9 cellular contexts compared by ENCODE assay signal in genomic region chr4:25439913-25440477, GRCh38.
DNase-seq lines count a peak whose midpoint lies in the region; ATAC-seq and TF ChIP-seq lines count a peak whose summit lies in the region.
"Had no signal": no experiment of that assay in that cellular context is flagged by ENCODE, and none has a peak within 500 bp of the region (broad histone marks: within the 10 kb centered on the region; RNA-seq: fewer than 3 reads in every experiment).

No MANE protein-coding gene starts in this region.

- no peaks in the 10 kb centered on the region for H3K27me3 ChIP-seq in CD4-positive, alpha-beta T cell (ENCODE audit: control insufficient read depth, insufficient read depth, low read length)

- no peaks in the 10 kb centered on the region for H3K4me1 Mint-ChIP-seq in CD4-positive, alpha-beta T cell (ENCODE audit: low read depth)

- CTCF ChIA-PET in CD4-positive, alpha-beta T cell (lab: Charles Lee) = interaction anchor here (1.4 kb wide), 1 partner anchor 9 kb away, joined by 9 read pairs; no protein-coding TSS in a partner anchor

- peaks cover 5% of the 10 kb centered on the region for H3K9me3 Mint-ChIP-seq in CD4-positive, alpha-beta T cell
- H3K9me3 Mint-ChIP-seq: T-helper 1 cell treated with Interleukin-12 subunit alpha and Interleukin-12 subunit beta and Interleukin-4 antibody, amounts not matched to agents 30 μg/mL and 1 μg/mL, for 36 hours had no signal

- no peak overlapping the region for H3K4me3 Mint-ChIP-seq in CD4-positive, alpha-beta T cell
- H3K4me3 Mint-ChIP-seq: T-helper 1 cell treated with Interleukin-12 subunit alpha and Interleukin-12 subunit beta and Interleukin-4 antibody, amounts not matched to agents 30 μg/mL and 1 μg/mL, for 36 hours had no signal

- TF ChIP-seq POLR2A in lower leg skin (IDR thresholded peaks at IDR 0.05) = no peak

- H3K27me3 Mint-ChIP-seq in CD4-positive, alpha-beta T cell = no peaks in the 10 kb centered on the region

- no peak overlapping the region for H3K27ac ChIP-seq in CD4-positive, alpha-beta T cell (ENCODE audit: low read depth, low read length)

- H3K27ac Mint-ChIP-seq in CD4-positive, alpha-beta T cell = no peak overlapping the region
- H3K27ac Mint-ChIP-seq: T-helper 1 cell treated with Interleukin-12 subunit alpha and Interleukin-12 subunit beta and Interleukin-4 antibody, amounts not matched to agents 30 μg/mL and 1 μg/mL, for 36 hours had no signal

- intact Hi-C loops in CD4-positive, alpha-beta T cell (cut with DNase I, micrococcal nuclease) = no loop called here
- intact Hi-C loops in lower leg skin (cut with DNase I; ENCODE audit: low total_unique reads) = loop anchor here (10.0 kb wide), 1 partner anchor 325 kb away; no protein-coding TSS in a partner anchor

- H3K36me3 Mint-ChIP-seq in CD4-positive, alpha-beta T cell (ENCODE audit: low read depth) = no peaks in the 10 kb centered on the region

- POLR2A ChIA-PET in CD4-positive, alpha-beta T cell (lab: Charles Lee) = no interaction called here

- no peak overlapping the region for H3K4me3 ChIP-seq in WI38 (ENCODE audit: low read depth, low read length)
- H3K4me3 ChIP-seq in lower leg skin (ENCODE audit: low read depth, poor library complexity, severe bottlenecking) = no peak overlapping the region

- 27 to 38% methylated on average over 2 of the region's 2 CpGs for WGBS in lower leg skin, 2 donors

- TF ChIP-seq CTCF in CD4-positive, alpha-beta T cell (IDR thresholded peaks at IDR 0.05) = peak; percentile 69
- TF ChIP-seq CTCF in WI38 (IDR thresholded peaks at IDR 0.05; ENCODE audit: low read depth, low read length) = peak; percentile 86
- TF ChIP-seq CTCF in lower leg skin (IDR thresholded peaks at IDR 0.05) = no peak

- DNase-seq in CD4-positive, alpha-beta T cell = peak in 7 of 10 experiments; percentile 2 to 29 (median 9)
- peak; percentile 21 for DNase-seq in NCI-H2171 (lab: John Stamatoyannopoulos, UW)
- DNase-seq in dedifferentiated amniotic fluid mesenchymal stem cell (ENCODE audit: extremely low spot score) = peak; percentile 71
- peak; percentile 53 to 77 for DNase-seq in lower leg skin (ENCODE audit: low spot score in 2 of 2)
- peak; percentile 11 for DNase-seq in stimulated activated CD8-positive, alpha-beta memory T cell treated with anti-CD3 and anti-CD28 coated beads, Interleukin-7, amount 100 ng/mL, for 24 hours (ENCODE audit: low read depth)

- ATAC-seq in CD4-positive, alpha-beta T cell (ENCODE audit: poor library complexity) = no peak
- ATAC-seq in GM19035 (IDR thresholded peaks at IDR 0.05; ENCODE audit: unreplicated experiment) (peak; percentile 88), HG03139 (IDR thresholded peaks at IDR 0.05; ENCODE audit: unreplicated experiment) (peak; percentile 72)

- no peaks in the 10 kb centered on the region for H3K9me3 ChIP-seq in CD4-positive, alpha-beta T cell (ENCODE audit: control insufficient read depth, low read length)

Comparison
In these comparisons a context has a peak if more than half of its experiments do, and no peak if none do; other contexts are left out.
1. DNase-seq: peak in every context shown above with its lines; median percentile 71 in dedifferentiated amniotic fluid mesenchymal stem cell; 65 in lower leg skin; 21 in NCI-H2171; 11 in stimulated activated CD8-positive, alpha-beta memory T cell treated with anti-CD3 and anti-CD28 coated beads, Interleukin-7, amount 100 ng/mL, for 24 hours; 9 in CD4-positive, alpha-beta T cell.
2. CTCF ChIP-seq: peak in CD4-positive, alpha-beta T cell (single experiment) and WI38 (single experiment); none in lower leg skin (0 of 3).